In genomic region chr11:826836-827145, GRCh38 we compare ENCODE assay signal across 8 cellular contexts. TPM values are rescaled to one million over a fixed set of nuclear protein-coding genes. Genes with fewer than 3 reads are reported as not detected.
DNase-seq lines count a peak whose midpoint lies in the region; ATAC-seq and TF ChIP-seq lines count a peak whose summit lies in the region.

No MANE protein-coding gene starts in this region.

- peak overlapping the region; percentile 72 for H3K4me3 Mint-ChIP-seq in activated naive CD4-positive, alpha-beta T cell treated with anti-CD3 and anti-CD28 coated beads, Interleukin-2, amount 50 U/mL, for 24 hours
- H3K4me3 Mint-ChIP-seq in activated T-helper 2 cell treated with anti-CD3 and anti-CD28 coated beads, Interferon-gamma antibody, Interleukin-2, Interleukin-4, amounts not matched to agents 10 μg/mL and 5 μg/mL and 100 μg/mL, durations not matched to agents 14 hours and 24 hours and 36 hours (ENCODE audit: low read depth), result peak overlapping the region; percentile 78

- peaks cover 0 to 24% (median 7%) of the 10 kb centered on the region in 4 donors for H3K36me3 ChIP-seq in right lobe of liver
- peaks cover 20 to 38% (median 29%) of the 10 kb centered on the region in 4 donors for H3K36me3 ChIP-seq in upper lobe of left lung

- H3K27ac Mint-ChIP-seq in activated naive CD4-positive, alpha-beta T cell treated with anti-CD3 and anti-CD28 coated beads, Interleukin-2, amount 50 U/mL, for 24 hours, result no peak overlapping the region
- peak overlapping the region; percentile 33 for H3K27ac Mint-ChIP-seq in activated T-helper 2 cell treated with anti-CD3 and anti-CD28 coated beads, Interferon-gamma antibody, Interleukin-2, Interleukin-4, amounts not matched to agents 10 μg/mL and 5 μg/mL and 100 μg/mL, durations not matched to agents 14 hours and 24 hours and 36 hours

- WGBS in right lobe of liver (ENCODE audit: insufficient coverage, low coverage, low lambda C conversion rate, missing lambda C conversion rate), result 8% methylated on average over 6 of the region's 22 CpGs
- WGBS in upper lobe of left lung, 2 donors, result 0 to 2% methylated on average over 10 to 13 of the region's 22 CpGs

- ATAC-seq in right lobe of liver, result no peak
- ATAC-seq in upper lobe of left lung (ENCODE audit: low FRiP score in 2 of 2), result no peak
- no peak for ATAC-seq in GM19397 (IDR thresholded peaks at IDR 0.05; ENCODE audit: unreplicated experiment)
- ATAC-seq in GM18873 (IDR thresholded peaks at IDR 0.05; ENCODE audit: low FRiP score, unreplicated experiment), result no peak

- TF ChIP-seq CTCF in right lobe of liver (IDR thresholded peaks at IDR 0.05) (no peak), upper lobe of left lung (IDR thresholded peaks at IDR 0.05) (no peak)

- H3K9me3 ChIP-seq in right lobe of liver (no peaks in the 10 kb centered on the region), upper lobe of left lung (no peaks in the 10 kb centered on the region)

- H3K4me1 Mint-ChIP-seq in activated naive CD4-positive, alpha-beta T cell treated with anti-CD3 and anti-CD28 coated beads, Interleukin-2, amount 50 U/mL, for 24 hours, result peaks cover 31% of the 10 kb centered on the region
- H3K4me1 Mint-ChIP-seq in activated T-helper 2 cell treated with anti-CD3 and anti-CD28 coated beads, Interferon-gamma antibody, Interleukin-2, Interleukin-4, amounts not matched to agents 10 μg/mL and 5 μg/mL and 100 μg/mL, durations not matched to agents 14 hours and 24 hours and 36 hours (ENCODE audit: low read depth), result peaks cover 10% of the 10 kb centered on the region

- H3K27me3 ChIP-seq in right lobe of liver (no peaks in the 10 kb centered on the region), upper lobe of left lung (peaks cover 0 to 4% (median 0%) of the 10 kb centered on the region in 4 donors)

- intact Hi-C loops in activated T-helper 2 cell treated with anti-CD3 and anti-CD28 coated beads, Interferon-gamma antibody, Interleukin-2, Interleukin-4, amounts not matched to agents 10 μg/mL and 5 μg/mL and 100 μg/mL, durations not matched to agents 14 hours and 24 hours and 36 hours (cut with micrococcal nuclease), result no loop called here
- intact Hi-C loops in right lobe of liver (cut with DNase I), result no loop called here

- TF ChIP-seq EP300 in upper lobe of left lung (IDR thresholded peaks at IDR 0.05), result no peak

- TF ChIP-seq POLR2A in right lobe of liver (IDR thresholded peaks at IDR 0.05) (no peak), upper lobe of left lung (IDR thresholded peaks at IDR 0.05) (no peak)

- H3K36me3 Mint-ChIP-seq in activated naive CD4-positive, alpha-beta T cell treated with anti-CD3 and anti-CD28 coated beads, Interleukin-2, amount 50 U/mL, for 24 hours, result no peaks in the 10 kb centered on the region
- H3K36me3 Mint-ChIP-seq in activated T-helper 2 cell treated with anti-CD3 and anti-CD28 coated beads, Interferon-gamma antibody, Interleukin-2, Interleukin-4, amounts not matched to agents 10 μg/mL and 5 μg/mL and 100 μg/mL, durations not matched to agents 14 hours and 24 hours and 36 hours (ENCODE audit: low read depth), result peaks cover 14% of the 10 kb centered on the region

- H3K4me3 ChIP-seq in right lobe of liver (peak overlapping the region; percentile 20 to 48 (median 25)), upper lobe of left lung (peak overlapping the region; percentile 22 to 61 (median 57))

- DNase-seq in activated naive CD4-positive, alpha-beta T cell treated with Interleukin-2 at 50 U/mL for 16 hours, result no peak
- DNase-seq in activated T-helper 2 cell treated with anti-CD3 and anti-CD28 coated beads, Interferon-gamma antibody, Interleukin-2, Interleukin-4, amounts not matched to agents 10 μg/mL and 5 μg/mL and 100 μg/mL, durations not matched to agents 14 hours and 24 hours and 36 hours (ENCODE audit: low spot score), result no peak
- DNase-seq in right lobe of liver (no peak), upper lobe of left lung (no peak), dedifferentiated amniotic fluid mesenchymal stem cell (ENCODE audit: extremely low spot score) (no peak)

- peaks cover 10% of the 10 kb centered on the region for H3K27me3 Mint-ChIP-seq in activated naive CD4-positive, alpha-beta T cell treated with anti-CD3 and anti-CD28 coated beads, Interleukin-2, amount 50 U/mL, for 24 hours
- peaks cover 30% of the 10 kb centered on the region for H3K27me3 Mint-ChIP-seq in activated T-helper 2 cell treated with anti-CD3 and anti-CD28 coated beads, Interferon-gamma antibody, Interleukin-2, Interleukin-4, amounts not matched to agents 10 μg/mL and 5 μg/mL and 100 μg/mL, durations not matched to agents 14 hours and 24 hours and 36 hours (ENCODE audit: low read depth)

- peaks cover 0 to 71% (median 35%) of the 10 kb centered on the region in 4 donors for H3K4me1 ChIP-seq in right lobe of liver
- H3K4me1 ChIP-seq in upper lobe of left lung, result peaks cover 73 to 93% (median 76%) of the 10 kb centered on the region in 4 donors

- H3K9me3 Mint-ChIP-seq in activated naive CD4-positive, alpha-beta T cell treated with anti-CD3 and anti-CD28 coated beads, Interleukin-2, amount 50 U/mL, for 24 hours, result no peaks in the 10 kb centered on the region
- H3K9me3 Mint-ChIP-seq in activated T-helper 2 cell treated with anti-CD3 and anti-CD28 coated beads, Interferon-gamma antibody, Interleukin-2, Interleukin-4, amounts not matched to agents 10 μg/mL and 5 μg/mL and 100 μg/mL, durations not matched to agents 14 hours and 24 hours and 36 hours, result no peaks in the 10 kb centered on the region

- H3K27ac ChIP-seq in right lobe of liver (peak overlapping the region in 2 of 3 donors; percentile 28 to 33), upper lobe of left lung (peak overlapping the region; percentile 77 to 92 (median 84))

RNA-seq across cellular contexts. Expression of gene CRACR2B, which starts 0.9 kb away (rescaled TPM):
- total RNA-seq in activated T-helper 2 cell treated with anti-CD3 and anti-CD28 coated beads, Interferon-gamma antibody, Interleukin-2, Interleukin-4, amounts not matched to agents 10 μg/mL and 5 μg/mL and 100 μg/mL, durations not matched to agents 14 hours and 24 hours and 36 hours, result 4.9 and 5.1 TPM in 2 replicates
- total RNA-seq in right lobe of liver, result 1 to 10 TPM; 2.2 to 4.0 (median 3.1) TPM
- total RNA-seq in upper lobe of left lung, result 100 to 1,000 TPM in 1 of 6 donors, 10 to 100 TPM in 5; 29.0 to 157 (median 41.4) TPM

RNA-seq across cellular contexts. Expression of gene CD151, which starts 6.0 kb away (rescaled TPM):
- 95.7 and 106 TPM in 2 replicates for total RNA-seq in activated T-helper 2 cell treated with anti-CD3 and anti-CD28 coated beads, Interferon-gamma antibody, Interleukin-2, Interleukin-4, amounts not matched to agents 10 μg/mL and 5 μg/mL and 100 μg/mL, durations not matched to agents 14 hours and 24 hours and 36 hours
- 100 to 1,000 TPM in 5 of 6 experiments, 10 to 100 TPM in 1; 70.8 to 156 (median 135) TPM for total RNA-seq in right lobe of liver
- total RNA-seq in upper lobe of left lung, result 100 to 1,000 TPM; 179 to 545 (median 421) TPM

RNA-seq across cellular contexts. Expression of gene PNPLA2, which starts 8.1 kb away (rescaled TPM):
- total RNA-seq in activated T-helper 2 cell treated with anti-CD3 and anti-CD28 coated beads, Interferon-gamma antibody, Interleukin-2, Interleukin-4, amounts not matched to agents 10 μg/mL and 5 μg/mL and 100 μg/mL, durations not matched to agents 14 hours and 24 hours and 36 hours, result 56.1 and 59.8 TPM in 2 replicates
- 10 to 100 TPM; 33.2 to 97.1 (median 69.6) TPM for total RNA-seq in right lobe of liver
- 100 to 1,000 TPM in 4 of 6 donors, 10 to 100 TPM in 2; 74.5 to 303 (median 164) TPM for total RNA-seq in upper lobe of left lung

RNA-seq across cellular contexts. Expression of gene POLR2L, which starts 15.5 kb away (rescaled TPM):
- 101 and 111 TPM in 2 replicates for total RNA-seq in activated T-helper 2 cell treated with anti-CD3 and anti-CD28 coated beads, Interferon-gamma antibody, Interleukin-2, Interleukin-4, amounts not matched to agents 10 μg/mL and 5 μg/mL and 100 μg/mL, durations not matched to agents 14 hours and 24 hours and 36 hours
- total RNA-seq in right lobe of liver (10 to 100 TPM; 34.5 to 88.1 (median 72.9) TPM), upper lobe of left lung (100 to 1,000 TPM in 3 of 6 donors, 10 to 100 TPM in 3; 34.1 to 168 (median 102) TPM)

RNA-seq across cellular contexts. Expression of gene TSPAN4, which starts 15.9 kb away (rescaled TPM):
- 15.8 and 16.9 TPM in 2 replicates for total RNA-seq in activated T-helper 2 cell treated with anti-CD3 and anti-CD28 coated beads, Interferon-gamma antibody, Interleukin-2, Interleukin-4, amounts not matched to agents 10 μg/mL and 5 μg/mL and 100 μg/mL, durations not matched to agents 14 hours and 24 hours and 36 hours
- 10 to 100 TPM; 14.9 to 80.6 (median 30.5) TPM for total RNA-seq in right lobe of liver
- total RNA-seq in upper lobe of left lung, result 100 to 1,000 TPM in 5 of 6 donors, 10 to 100 TPM in 1; 91.3 to 181 (median 169) TPM
